Comparison of ENCODE assay signal across 25 cellular contexts in the genomic region with DNA sequence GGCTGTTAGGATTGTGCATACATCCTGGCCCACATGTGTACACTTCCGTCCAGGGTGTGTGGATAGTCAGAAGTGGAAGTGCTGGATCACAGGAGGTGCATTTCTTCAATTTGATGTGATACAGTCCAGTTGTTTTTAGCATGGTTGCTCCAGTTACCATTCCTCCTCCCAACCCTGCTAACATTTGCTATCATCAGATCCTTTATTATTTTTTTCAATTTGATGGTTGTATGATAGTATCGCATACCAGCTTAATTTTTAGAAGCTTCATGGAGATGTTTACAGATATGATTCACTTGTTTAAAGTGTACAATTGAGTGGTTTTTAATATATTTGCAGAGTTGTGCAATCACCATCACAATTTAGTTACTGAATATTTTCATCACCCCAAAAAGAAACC.
"Had no signal": no experiment of that assay in that cellular context is flagged by ENCODE, and none has a peak within 500 bp of the region (broad histone marks: within the 10 kb centered on the region; RNA-seq: fewer than 3 reads in every experiment).

No MANE protein-coding gene starts in this region.

- H3K4me3 Mint-ChIP-seq: activated CD4-positive, alpha-beta memory T cell treated with anti-CD3 and anti-CD28 coated beads, Interleukin-2, amount 10 ng/mL, durations not matched to agents 7 days and 5 days; activated naive CD8-positive, alpha-beta T cell treated with anti-CD3 and anti-CD28 coated beads, Interleukin-2, amount 50 U/mL, for 24 hours; activated T-cell treated with anti-CD3 and anti-CD28 coated beads, Interleukin-2, amount 50 U/mL, for 72 hours; brain; mesothelial cell of epicardium; naive thymus-derived CD8-positive, alpha-beta T cell; neural progenitor cell; stimulated activated naive CD8-positive, alpha-beta T cell treated with anti-CD3 and anti-CD28 coated beads, Interleukin-15, Interleukin-2, amounts not matched to agents 100 ng/mL and 50 ng/mL, for 24 hours; T-helper 17 cell had no signal

- ATAC-seq: activated naive CD8-positive, alpha-beta T cell treated with anti-CD3 and anti-CD28 coated beads, Interleukin-2, amount 50 U/mL, for 24 hours; activated T-cell treated with anti-CD3 and anti-CD28 coated beads, Interleukin-2, amount 50 U/mL, for 72 hours; naive thymus-derived CD8-positive, alpha-beta T cell; T-helper 17 cell; upper lobe of right lung had no signal

- H3K4me2 ChIP-seq: neural progenitor cell had no signal

- H3K27me3 Mint-ChIP-seq: activated CD4-positive, alpha-beta memory T cell treated with anti-CD3 and anti-CD28 coated beads, Interleukin-2, amount 10 ng/mL, durations not matched to agents 7 days and 5 days; activated naive CD8-positive, alpha-beta T cell treated with anti-CD3 and anti-CD28 coated beads, Interleukin-2, amount 50 U/mL, for 24 hours; naive thymus-derived CD8-positive, alpha-beta T cell; stimulated activated naive CD8-positive, alpha-beta T cell treated with anti-CD3 and anti-CD28 coated beads, Interleukin-15, Interleukin-2, amounts not matched to agents 100 ng/mL and 50 ng/mL, for 24 hours; T-helper 17 cell had no signal

- H3K9ac ChIP-seq: neural progenitor cell had no signal

- H3K36me3 ChIP-seq: neural progenitor cell had no signal

- DNase-seq: activated CD4-positive, alpha-beta memory T cell treated with anti-CD3 and anti-CD28 coated beads, Interleukin-2, amount 10 ng/mL, durations not matched to agents 7 days and 5 days; activated CD4-positive, alpha-beta T cell treated with anti-CD3 and anti-CD28 coated beads for 4 hours; activated CD4-positive, CD25-positive, alpha-beta regulatory T cell; activated effector memory CD4-positive, alpha-beta T cell treated with anti-CD3 and anti-CD28 coated beads, Interleukin-2, amount 50 U/mL, for 16 hours; activated naive CD4-positive, alpha-beta T cell treated with anti-CD3 and anti-CD28 coated beads, Interleukin-2, amount 50 U/mL, for 16 hours; activated naive CD8-positive, alpha-beta T cell treated with anti-CD3 and anti-CD28 coated beads, Interleukin-2, amount 50 U/mL, for 24 hours; activated T-cell treated with anti-CD3 and anti-CD28 coated beads, Interleukin-2, amount 50 U/mL, for 72 hours; aorta; caudate nucleus; dermis blood vessel endothelial cell; effector CD8-positive, alpha-beta T cell; foreskin melanocyte; left ventricle myocardium inferior; naive thymus-derived CD8-positive, alpha-beta T cell; retina; stimulated activated CD4-positive, alpha-beta T cell treated with anti-CD3 and anti-CD28 coated beads, Interleukin-4, amount 100 ng/mL, for 24 hours; substantia nigra; T-helper 17 cell; thyroid gland; upper lobe of right lung had no signal

- H3K4me3 ChIP-seq: left ventricle myocardium inferior, neural progenitor cell, thyroid gland, upper lobe of right lung had no signal

- H3K9me3 Mint-ChIP-seq: activated CD4-positive, alpha-beta memory T cell treated with anti-CD3 and anti-CD28 coated beads, Interleukin-2, amount 10 ng/mL, durations not matched to agents 7 days and 5 days; activated naive CD8-positive, alpha-beta T cell treated with anti-CD3 and anti-CD28 coated beads, Interleukin-2, amount 50 U/mL, for 24 hours; activated T-cell treated with anti-CD3 and anti-CD28 coated beads, Interleukin-2, amount 50 U/mL, for 72 hours; naive thymus-derived CD8-positive, alpha-beta T cell; neural progenitor cell; stimulated activated naive CD8-positive, alpha-beta T cell treated with anti-CD3 and anti-CD28 coated beads, Interleukin-15, Interleukin-2, amounts not matched to agents 100 ng/mL and 50 ng/mL, for 24 hours had no signal

- H3K27ac ChIP-seq: left ventricle myocardium inferior, neural progenitor cell, thyroid gland, upper lobe of right lung had no signal

- H3K27me3 ChIP-seq: neural progenitor cell, thyroid gland, upper lobe of right lung had no signal

- H3K36me3 Mint-ChIP-seq: brain had no signal

- H3K4me1 Mint-ChIP-seq: activated CD4-positive, alpha-beta memory T cell treated with anti-CD3 and anti-CD28 coated beads, Interleukin-2, amount 10 ng/mL, durations not matched to agents 7 days and 5 days; activated naive CD8-positive, alpha-beta T cell treated with anti-CD3 and anti-CD28 coated beads, Interleukin-2, amount 50 U/mL, for 24 hours; brain; mesothelial cell of epicardium; naive thymus-derived CD8-positive, alpha-beta T cell; neural progenitor cell; T-helper 17 cell had no signal

- H2AFZ ChIP-seq: neural progenitor cell had no signal

- H3K9me3 ChIP-seq: left ventricle myocardium inferior, thyroid gland, upper lobe of right lung had no signal

- H3K27ac Mint-ChIP-seq: activated CD4-positive, alpha-beta memory T cell treated with anti-CD3 and anti-CD28 coated beads, Interleukin-2, amount 10 ng/mL, durations not matched to agents 7 days and 5 days; activated naive CD8-positive, alpha-beta T cell treated with anti-CD3 and anti-CD28 coated beads, Interleukin-2, amount 50 U/mL, for 24 hours; brain; mesothelial cell of epicardium; naive thymus-derived CD8-positive, alpha-beta T cell; neural progenitor cell; progenitor cell of endocrine pancreas; stimulated activated naive CD8-positive, alpha-beta T cell treated with anti-CD3 and anti-CD28 coated beads, Interleukin-15, Interleukin-2, amounts not matched to agents 100 ng/mL and 50 ng/mL, for 24 hours; T-helper 17 cell had no signal

- H3K4me1 ChIP-seq: left ventricle myocardium inferior, neural progenitor cell, thyroid gland, upper lobe of right lung had no signal
